11 cellular contexts compared by ENCODE assay signal in genomic region chr4:13543091-13543581, GRCh38. TPM values are rescaled to one million over a fixed set of nuclear protein-coding genes. Genes with fewer than 3 reads are reported as not detected.
DNase-seq lines count a peak whose midpoint lies in the region; ATAC-seq and TF ChIP-seq lines count a peak whose summit lies in the region.
"Had no signal": no experiment of that assay in that cellular context is flagged by ENCODE, and none has a peak within 500 bp of the region (broad histone marks: within the 10 kb centered on the region; RNA-seq: fewer than 3 reads in every experiment).

No MANE protein-coding gene starts in this region.

- peaks cover 5% of the 10 kb centered on the region for H3K4me1 ChIP-seq in A673 (ENCODE audit: insufficient read depth, low read length, poor library complexity, severe bottlenecking)
- H3K4me1 ChIP-seq in naive thymus-derived CD4-positive, alpha-beta T cell (ENCODE audit: control insufficient read depth in 2 of 2, insufficient read depth in 2 of 2, low read length in 2 of 2) = peaks cover 13 to 38% of the 10 kb centered on the region in 2 donors

- POLR2A ChIA-PET in A673 (lab: Charles Lee; ENCODE audit: low non-redundant PET) = no interaction called here
- POLR2A ChIA-PET in naive thymus-derived CD4-positive, alpha-beta T cell (lab: Charles Lee) = no interaction called here

- H3K27me3 ChIP-seq in A673 (replicated peaks; ENCODE audit: insufficient read depth, low read depth, low read length, poor library complexity) = no peaks in the 10 kb centered on the region
- H3K27me3 ChIP-seq in naive thymus-derived CD4-positive, alpha-beta T cell (ENCODE audit: control insufficient read depth in 2 of 2, insufficient read depth in 2 of 2, low read length in 2 of 2) = peaks cover 28 to 63% of the 10 kb centered on the region in 2 donors

- peaks cover 4% of the 10 kb centered on the region for H3K9me3 Mint-ChIP-seq in central memory CD8-positive, alpha-beta T cell
- peaks cover 0 to 37% (median 6%) of the 10 kb centered on the region in 11 donors for H3K9me3 Mint-ChIP-seq in naive thymus-derived CD4-positive, alpha-beta T cell

- H3K27ac Mint-ChIP-seq in central memory CD8-positive, alpha-beta T cell (ENCODE audit: low read depth) = peak overlapping the region; percentile 30
- H3K27ac Mint-ChIP-seq in naive thymus-derived CD4-positive, alpha-beta T cell = peak overlapping the region in 1 of 9 donors; percentile 76

- peak overlapping the region; percentile 70 for H3K4me3 ChIP-seq in A673 (ENCODE audit: low read depth, low read length, poor library complexity, severe bottlenecking)
- no peak overlapping the region for H3K4me3 ChIP-seq in naive thymus-derived CD4-positive, alpha-beta T cell (ENCODE audit: low read length)
- H3K4me3 ChIP-seq: K562 had no signal

- CTCF ChIA-PET in A673 (lab: Charles Lee) = no interaction called here
- CTCF ChIA-PET in naive thymus-derived CD4-positive, alpha-beta T cell (lab: Charles Lee) = no interaction called here

- no peak overlapping the region for H3K27ac ChIP-seq in A673 (ENCODE audit: low read depth, low read length, poor library complexity, severe bottlenecking)
- H3K27ac ChIP-seq in naive thymus-derived CD4-positive, alpha-beta T cell (ENCODE audit: low read depth, low read length) = no peak overlapping the region

- intact Hi-C loops in A673 (cut with micrococcal nuclease; ENCODE audit: unreplicated experiment) (no loop called here), left ventricle myocardium superior (cut with micrococcal nuclease) (no loop called here)
- intact Hi-C loops in naive thymus-derived CD4-positive, alpha-beta T cell (cut with micrococcal nuclease) = no loop called here

- no peaks in the 10 kb centered on the region for H3K9me3 ChIP-seq in A673 (ENCODE audit: low read depth, low read length, poor library complexity, severe bottlenecking)
- peaks cover 0 to 5% (median 0%) of the 10 kb centered on the region in 3 experiments for H3K9me3 ChIP-seq in naive thymus-derived CD4-positive, alpha-beta T cell (ENCODE audit: control insufficient read depth in 2 of 3, low read length in 3 of 3)

- peaks cover 20% of the 10 kb centered on the region for H3K36me3 Mint-ChIP-seq in central memory CD8-positive, alpha-beta T cell (ENCODE audit: insufficient read depth)
- peaks cover 0 to 11% (median 0%) of the 10 kb centered on the region in 5 donors for H3K36me3 Mint-ChIP-seq in naive thymus-derived CD4-positive, alpha-beta T cell

- ATAC-seq in central memory CD8-positive, alpha-beta T cell (replicated peaks; ENCODE audit: extremely low read depth, poor library complexity, severe bottlenecking) = no peak
- ATAC-seq in naive thymus-derived CD4-positive, alpha-beta T cell = no peak
- ATAC-seq in GM19467 (IDR thresholded peaks at IDR 0.05; ENCODE audit: unreplicated experiment) = no peak
- ATAC-seq in left ventricle myocardium superior = no peak
- ATAC-seq: K562 had no signal

- no peak for TF ChIP-seq CTCF in A673 (conservative IDR thresholded peaks at IDR 0.05; ENCODE audit: low read depth, low read length)
- TF ChIP-seq CTCF in GM20000 (IDR thresholded peaks at IDR 0.05; ENCODE audit: extremely low read depth, missing control alignments) = no peak

- peaks cover 84% of the 10 kb centered on the region for H3K27me3 Mint-ChIP-seq in central memory CD8-positive, alpha-beta T cell
- peaks cover 68 to 83% (median 70%) of the 10 kb centered on the region in 5 donors for H3K27me3 Mint-ChIP-seq in naive thymus-derived CD4-positive, alpha-beta T cell

- H3K4me1 Mint-ChIP-seq in central memory CD8-positive, alpha-beta T cell = peaks cover 27% of the 10 kb centered on the region
- H3K4me1 Mint-ChIP-seq in naive thymus-derived CD4-positive, alpha-beta T cell = peaks cover 27 to 72% (median 56%) of the 10 kb centered on the region in 7 donors

- H3K4me3 Mint-ChIP-seq in central memory CD8-positive, alpha-beta T cell = peak overlapping the region; percentile 33
- peak overlapping the region; percentile 28 to 87 (median 62) for H3K4me3 Mint-ChIP-seq in naive thymus-derived CD4-positive, alpha-beta T cell

- no TSS peak for BruUV-seq in A673 (replicated peaks; lab: Mats Ljungman, UMichigan)

- no peaks in the 10 kb centered on the region for H3K36me3 ChIP-seq in A673 (ENCODE audit: insufficient read depth, low read length, poor library complexity, severe bottlenecking)
- no peaks in the 10 kb centered on the region for H3K36me3 ChIP-seq in naive thymus-derived CD4-positive, alpha-beta T cell (ENCODE audit: control insufficient read depth in 2 of 3, insufficient read depth in 3 of 3, low read length in 3 of 3)

- no peak for DNase-seq in A673 (ENCODE audit: low spot score)
- DNase-seq in GM20000 (ENCODE audit: low spot score) = peak; percentile 47
- DNase-seq in central memory CD8-positive, alpha-beta T cell (ENCODE audit: low spot score in 2 of 2) = no peak
- DNase-seq in naive thymus-derived CD4-positive, alpha-beta T cell = no peak
- DNase-seq in left ventricle myocardium superior = no peak
- no peak for DNase-seq in pons (ENCODE audit: low spot score)
- no peak for DNase-seq in MV-4-11 (lab: John Stamatoyannopoulos, UW)
- DNase-seq: activated CD4-positive, alpha-beta T cell treated with anti-CD3 and anti-CD28 coated beads for 1 hour; COR-L47 had no signal

RNA-seq across cellular contexts. Expression of gene NKX3-2, which starts 1.2 kb away (rescaled TPM):
- total RNA-seq in A673 (2021) (2.4 and 3.1 TPM in 2 replicates), left ventricle myocardium superior (not detected)
- not detected for total RNA-seq in naive thymus-derived CD4-positive, alpha-beta T cell
- not detected for polyA plus RNA-seq in naive thymus-derived CD4-positive, alpha-beta T cell

RNA-seq across cellular contexts. Expression of gene RAB28, which starts 59.0 kb away (rescaled TPM):
- total RNA-seq in A673 (2021) (22.6 and 24.8 TPM in 2 replicates), left ventricle myocardium superior (20.8 TPM)
- 10 to 100 TPM in 3 of 5 experiments, 1 to 10 TPM in 2; 8.0 to 16.1 (median 14.0) TPM for total RNA-seq in naive thymus-derived CD4-positive, alpha-beta T cell
- polyA plus RNA-seq in naive thymus-derived CD4-positive, alpha-beta T cell = 10 to 100 TPM; 11.0 to 14.8 TPM
